ENCODE assay signal across 8 cellular contexts in the genomic region with DNA sequence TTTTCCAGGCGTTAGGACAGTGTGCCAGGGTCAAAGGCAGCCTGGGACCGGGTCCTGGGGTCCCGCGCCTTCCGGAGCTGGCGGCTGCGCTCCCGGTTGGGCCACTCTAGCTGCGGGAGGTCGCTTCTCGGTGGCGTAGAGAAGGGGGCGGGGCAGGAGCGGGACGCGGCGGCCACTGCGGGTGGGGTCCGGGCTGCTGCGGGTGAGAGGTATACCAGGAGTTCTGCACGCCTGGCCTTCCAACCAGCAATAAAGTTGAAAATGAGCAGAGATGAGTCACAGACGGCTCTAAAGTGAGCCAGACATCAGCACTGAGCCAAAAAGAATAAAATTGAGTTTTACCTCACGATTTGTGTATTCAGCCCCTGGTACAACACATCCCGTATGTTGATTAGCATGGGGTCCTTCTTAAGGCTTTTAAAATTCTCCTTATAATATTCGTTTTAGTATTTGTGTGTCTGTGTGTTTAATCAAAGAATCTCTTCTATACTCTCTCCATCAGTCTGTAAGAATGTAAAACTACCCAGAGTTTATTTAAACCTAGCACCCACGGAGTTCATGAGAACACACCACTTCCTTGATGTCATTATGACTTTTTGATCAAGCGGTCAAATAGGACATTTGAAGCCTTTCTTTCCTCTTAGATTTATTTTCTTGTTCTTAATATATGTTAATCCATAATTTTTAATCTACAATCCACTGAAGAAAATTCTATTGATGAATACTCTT. TPM values are rescaled to one million over a fixed set of nuclear protein-coding genes. Genes with fewer than 3 reads are reported as not detected.
DNase-seq lines count a peak whose midpoint lies in the region; ATAC-seq and TF ChIP-seq lines count a peak whose summit lies in the region.

A gene (minus strand): TSS at position 108 of the 729 bp plus-strand sequence. CDS start 107 bp downstream, at position 1.

- H3K79me2 ChIP-seq in KMS-11 (ENCODE audit: insufficient read depth, low read depth): no peaks in the 10 kb centered on the region

- H3K4me3 ChIP-seq in KMS-11 (IDR thresholded peaks at IDR 0.05; ENCODE audit: insufficient read depth, low read depth, low read length) (no peak within 1 kb of the TSS), muscle layer of colon (ENCODE audit: low read depth in 1 of 2, low read length in 2 of 2) (peak within 1 kb of the TSS; percentile 82 to 91), subcutaneous abdominal adipose tissue (ENCODE audit: low read depth in 1 of 5, low read length in 5 of 5) (peak within 1 kb of the TSS; percentile 67 to 80 (median 71))

- no peaks in the 10 kb centered on the region for H4K20me1 ChIP-seq in KMS-11 (ENCODE audit: insufficient read depth)

- peaks cover 11% of the 10 kb centered on the region for H3K9me3 Mint-ChIP-seq in activated B cell treated with CpG ODN at 0.5 μM for 24 hours

- intact Hi-C loops in activated B cell treated with CpG ODN at 0.5 μM for 24 hours (cut with micrococcal nuclease): no loop called here

- H3K36me3 Mint-ChIP-seq in activated B cell treated with CpG ODN at 0.5 μM for 24 hours (ENCODE audit: low read depth): no peaks in the 10 kb centered on the region

- H3K9me3 ChIP-seq in muscle layer of colon (ENCODE audit: low read length) (no peaks in the 10 kb centered on the region), subcutaneous abdominal adipose tissue (ENCODE audit: control insufficient read depth in 5 of 5, low read length in 5 of 5) (no peaks in the 10 kb centered on the region)

- POLR2A ChIA-PET in activated B cell treated with CpG ODN at 0.5 μM for 24 hours (lab: Charles Lee): no interaction called here

- no peak for TF ChIP-seq CTCF in KMS-11 (conservative IDR thresholded peaks at IDR 0.05; ENCODE audit: low read depth, low read length)
- TF ChIP-seq CTCF in activated B cell treated with CpG ODN at 0.5 μM for 24 hours (IDR thresholded peaks at IDR 0.05): no peak

- no peak within 1 kb of the TSS for H3K27ac Mint-ChIP-seq in activated B cell treated with CpG ODN at 0.5 μM for 24 hours

- no peaks in the 10 kb centered on the region for H3K27me3 ChIP-seq in KMS-11 (ENCODE audit: insufficient read depth, low read depth)
- no peaks in the 10 kb centered on the region for H3K27me3 ChIP-seq in muscle layer of colon (ENCODE audit: control insufficient read depth in 1 of 2, insufficient read depth in 2 of 2, low read length in 2 of 2)
- no peaks in the 10 kb centered on the region for H3K27me3 ChIP-seq in subcutaneous abdominal adipose tissue (ENCODE audit: control insufficient read depth in 5 of 5, insufficient read depth in 4 of 5, low read length in 5 of 5)

- CTCF ChIA-PET in activated B cell treated with CpG ODN at 0.5 μM for 24 hours (lab: Charles Lee): no interaction called here

- H3K4me2 ChIP-seq in KMS-11: peak within 1 kb of the TSS; percentile 19

- H2AFZ ChIP-seq in KMS-11 (ENCODE audit: low read depth): peak within 1 kb of the TSS; percentile 55

- H3K27me3 Mint-ChIP-seq in activated B cell treated with CpG ODN at 0.5 μM for 24 hours: peaks cover 27% of the 10 kb centered on the region

- H3K27ac ChIP-seq in KMS-11 (no peak within 1 kb of the TSS), muscle layer of colon (ENCODE audit: low read depth, low read length) (peak within 1 kb of the TSS; percentile 81), subcutaneous abdominal adipose tissue (ENCODE audit: low read depth, low read length) (peak within 1 kb of the TSS; percentile 2)

- H3K9ac ChIP-seq in KMS-11 (peak within 1 kb of the TSS; percentile 16; the same call in 1 of the 2 replicates), muscle layer of colon (ENCODE audit: low read length) (peak within 1 kb of the TSS; percentile 88), subcutaneous abdominal adipose tissue (ENCODE audit: low read length in 5 of 5) (peak within 1 kb of the TSS in 4 of 5 donors; percentile 46 to 78 (median 60))

- TF ChIP-seq POLR2A in erythroblast (IDR thresholded peaks at IDR 0.05; ENCODE audit: low read length): peak; percentile 44

- H3K36me3 ChIP-seq in KMS-11 (ENCODE audit: insufficient read depth) (no peaks in the 10 kb centered on the region), muscle layer of colon (ENCODE audit: insufficient read depth, low read length) (no peaks in the 10 kb centered on the region), subcutaneous abdominal adipose tissue (ENCODE audit: control insufficient read depth in 5 of 5, insufficient read depth in 5 of 5, low read length in 5 of 5) (no peaks in the 10 kb centered on the region)

- peaks cover 4% of the 10 kb centered on the region for H3K4me1 Mint-ChIP-seq in activated B cell treated with CpG ODN at 0.5 μM for 24 hours

- no peaks in the 10 kb centered on the region for H3K4me1 ChIP-seq in KMS-11 (ENCODE audit: low read depth, poor library complexity, severe bottlenecking)
- peaks cover 20% of the 10 kb centered on the region for H3K4me1 ChIP-seq in muscle layer of colon (ENCODE audit: insufficient read depth, low read length)
- H3K4me1 ChIP-seq in subcutaneous abdominal adipose tissue (ENCODE audit: control insufficient read depth in 5 of 5, insufficient read depth in 5 of 5, low read length in 5 of 5): peaks cover 1 to 14% (median 9%) of the 10 kb centered on the region in 5 donors

- ATAC-seq in activated B cell treated with CpG ODN at 0.5 μM for 24 hours (ENCODE audit: low read depth) (peak; percentile 61), HG03025 (IDR thresholded peaks at IDR 0.05; ENCODE audit: low FRiP score, unreplicated experiment) (no peak), HG03280 (IDR thresholded peaks at IDR 0.05; ENCODE audit: unreplicated experiment) (no peak)

- peak within 1 kb of the TSS; percentile 66 for H3K4me3 Mint-ChIP-seq in activated B cell treated with CpG ODN at 0.5 μM for 24 hours

- DNase-seq in Ammon's horn (ENCODE audit: low spot score) (peak; percentile 24), activated B cell treated with CpG ODN at 0.5 μM for 24 hours (no peak), erythroblast (lab: John Stamatoyannopoulos, UW) (peak; percentile 44 to 49)

RNA-seq across cellular contexts. Expression of the gene that starts here (rescaled TPM):
- 0.17 TPM in 1 of 2 replicates, not detected in the other for total RNA-seq in activated B cell treated with CpG ODN at 0.5 μM for 24 hours

Comparison
In these comparisons a context has a peak if more than half of its experiments do, and no peak if none do; other contexts are left out.
1. Peak in ATAC-seq in activated B cell treated with CpG ODN at 0.5 μM for 24 hours; RNA of the gene not detected or under 1 TPM.
2. H3K9ac ChIP-seq: peak in every context shown above with its lines; median percentile 88 in muscle layer of colon; 60 in subcutaneous abdominal adipose tissue; 16 in KMS-11.